ENCODE assay signal across 28 cellular contexts in genomic region chr6:119821380-119821779, GRCh38.
"Had no signal": no experiment of that assay in that cellular context is flagged by ENCODE, and none has a peak within 500 bp of the region (broad histone marks: within the 10 kb centered on the region; RNA-seq: fewer than 3 reads in every experiment).

No MANE protein-coding gene starts in this region.

- H3K36me3 Mint-ChIP-seq: immature natural killer cell; naive thymus-derived CD8-positive, alpha-beta T cell; stimulated activated naive B cell treated with anti-CD40 and anti-IgM and Interleukin-4, amounts not matched to agents 10 μg/mL and 1 μg/mL and 100 μg/mL, for 72 hours had no signal

- DNase-seq: effector memory CD8-positive, alpha-beta T cell; foreskin melanocyte; glutamatergic neuron; heart right ventricle; hippocampal formation; immature natural killer cell; islet precursor cell; kidney glomerular epithelial cell; left colon; left ventricle myocardium superior; lower lobe of right lung; naive thymus-derived CD8-positive, alpha-beta T cell; occipital lobe; ovary; retina; right lobe of liver; small intestine; stimulated activated CD4-positive, alpha-beta T cell treated with anti-CD3 and anti-CD28 coated beads, Interleukin-15, amount 100 ng/mL, for 24 hours; stimulated activated CD4-positive, alpha-beta T cell treated with anti-CD3 and anti-CD28 coated beads, Interleukin-2, amount 100 ng/mL, for 48 hours; stimulated activated naive B cell treated with anti-CD40 and anti-IgM and Interleukin-4, amounts not matched to agents 10 μg/mL and 1 μg/mL and 100 μg/mL, for 72 hours; transverse colon; upper lobe of right lung; uterus had no signal

- H3K27me3 Mint-ChIP-seq: stimulated activated naive B cell treated with anti-CD40 and anti-IgM and Interleukin-4, amounts not matched to agents 10 μg/mL and 1 μg/mL and 100 μg/mL, for 72 hours; stimulated activated naive CD8-positive, alpha-beta T cell treated with anti-CD3 and anti-CD28 coated beads, Interleukin-15, Interleukin-2, amounts not matched to agents 100 ng/mL and 50 ng/mL, for 24 hours had no signal

- H3K27ac Mint-ChIP-seq: effector memory CD8-positive, alpha-beta T cell; immature natural killer cell; naive thymus-derived CD8-positive, alpha-beta T cell; stimulated activated naive B cell treated with anti-CD40 and anti-IgM and Interleukin-4, amounts not matched to agents 10 μg/mL and 1 μg/mL and 100 μg/mL, for 72 hours; stimulated activated naive CD8-positive, alpha-beta T cell treated with anti-CD3 and anti-CD28 coated beads, Interleukin-15, Interleukin-2, amounts not matched to agents 100 ng/mL and 50 ng/mL, for 24 hours had no signal

- H3K9me3 Mint-ChIP-seq: effector memory CD8-positive, alpha-beta T cell; naive thymus-derived CD8-positive, alpha-beta T cell; stimulated activated naive B cell treated with anti-CD40 and anti-IgM and Interleukin-4, amounts not matched to agents 10 μg/mL and 1 μg/mL and 100 μg/mL, for 72 hours; stimulated activated naive CD8-positive, alpha-beta T cell treated with anti-CD3 and anti-CD28 coated beads, Interleukin-15, Interleukin-2, amounts not matched to agents 100 ng/mL and 50 ng/mL, for 24 hours had no signal

- H3K9me3 ChIP-seq: esophagus muscularis mucosa, heart right ventricle, lower lobe of right lung, ovary, right lobe of liver, thoracic aorta, transverse colon, upper lobe of right lung, uterus had no signal

- H3K27me3 ChIP-seq: esophagus muscularis mucosa, heart right ventricle, ovary, right lobe of liver, transverse colon, upper lobe of right lung, uterus had no signal

- H3K4me1 Mint-ChIP-seq: immature natural killer cell; naive thymus-derived CD8-positive, alpha-beta T cell; stimulated activated naive B cell treated with anti-CD40 and anti-IgM and Interleukin-4, amounts not matched to agents 10 μg/mL and 1 μg/mL and 100 μg/mL, for 72 hours had no signal

- H3K4me3 ChIP-seq: coronary artery, esophagus muscularis mucosa, heart right ventricle, lower lobe of right lung, ovary, right lobe of liver, thoracic aorta, transverse colon, upper lobe of right lung, uterus had no signal

- H3K27ac ChIP-seq: coronary artery, esophagus muscularis mucosa, heart right ventricle, lower lobe of right lung, ovary, right lobe of liver, thoracic aorta, transverse colon, upper lobe of right lung, uterus had no signal

- H3K36me3 ChIP-seq: esophagus muscularis mucosa, heart right ventricle, lower lobe of right lung, ovary, right lobe of liver, thoracic aorta, transverse colon, upper lobe of right lung, uterus had no signal

- ATAC-seq: effector memory CD8-positive, alpha-beta T cell; heart right ventricle; left colon; left ventricle myocardium superior; lower lobe of right lung; naive thymus-derived CD8-positive, alpha-beta T cell; right lobe of liver; stimulated activated naive B cell treated with anti-CD40 and anti-IgM and Interleukin-4, amounts not matched to agents 10 μg/mL and 1 μg/mL and 100 μg/mL, for 72 hours; upper lobe of right lung had no signal

- H3K4me3 Mint-ChIP-seq: effector memory CD8-positive, alpha-beta T cell; immature natural killer cell; naive thymus-derived CD8-positive, alpha-beta T cell; stimulated activated naive B cell treated with anti-CD40 and anti-IgM and Interleukin-4, amounts not matched to agents 10 μg/mL and 1 μg/mL and 100 μg/mL, for 72 hours; stimulated activated naive CD8-positive, alpha-beta T cell treated with anti-CD3 and anti-CD28 coated beads, Interleukin-15, Interleukin-2, amounts not matched to agents 100 ng/mL and 50 ng/mL, for 24 hours had no signal

- H3K4me1 ChIP-seq: esophagus muscularis mucosa, heart right ventricle, lower lobe of right lung, right lobe of liver, upper lobe of right lung, uterus had no signal

- FAIRE-seq: endometrium, small intestine had no signal
